Comparison of ENCODE assay signal across 16 cellular contexts in the genomic region with DNA sequence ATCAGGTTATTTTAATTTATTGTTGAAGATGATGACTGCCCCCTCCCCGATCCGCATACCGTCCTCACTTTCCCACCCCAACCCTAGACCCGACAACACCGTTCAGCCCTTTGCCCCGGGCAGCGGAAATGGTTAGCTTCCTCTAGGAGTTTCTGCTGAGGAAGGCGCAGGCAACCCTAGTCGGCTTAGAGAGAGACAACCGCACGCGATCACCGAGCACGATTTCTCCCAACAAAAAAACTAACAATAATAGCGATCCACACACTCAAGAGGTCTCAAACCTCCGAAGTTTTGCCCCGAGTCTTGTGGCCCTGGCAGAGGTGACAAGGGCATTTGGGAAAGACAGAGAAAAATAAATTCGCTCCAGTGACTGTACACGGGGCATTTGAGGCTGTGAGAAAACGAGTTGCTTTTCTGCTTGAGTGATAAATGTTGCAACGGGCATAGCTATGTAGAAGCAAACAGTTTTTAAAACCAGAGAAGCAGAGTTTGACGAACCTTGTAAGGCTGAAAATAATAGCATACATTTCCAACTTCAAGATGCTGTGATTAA. TPM values are rescaled to one million over a fixed set of nuclear protein-coding genes. Genes with fewer than 3 reads are reported as not detected.
DNase-seq lines count a peak whose midpoint lies in the region; ATAC-seq, FAIRE-seq and TF ChIP-seq lines count a peak whose summit lies in the region.
"Had no signal": no experiment of that assay in that cellular context is flagged by ENCODE, and none has a peak within 500 bp of the region (broad histone marks: within the 10 kb centered on the region; RNA-seq: fewer than 3 reads in every experiment).

No MANE protein-coding gene starts in this region.

- no peak overlapping the region for H3K27ac ChIP-seq in HUES64 (ENCODE audit: low read depth, low read length)
- H3K27ac ChIP-seq in trophoblast cell (ENCODE audit: low read depth, low read length), result no peak overlapping the region
- H3K27ac ChIP-seq in right lobe of liver, result no peak overlapping the region
- H3K27ac ChIP-seq: parathyroid adenoma, SJSA1 had no signal

- no peak overlapping the region for H3K4me3 Mint-ChIP-seq in T-helper 1 cell treated with Interleukin-12 subunit alpha and Interleukin-12 subunit beta and Interleukin-4 antibody, amounts not matched to agents 30 μg/mL and 1 μg/mL, for 36 hours

- TF ChIP-seq POLR2A in right lobe of liver (IDR thresholded peaks at IDR 0.05), result no peak

- no peak overlapping the region for H2AK5ac ChIP-seq in trophoblast cell (ENCODE audit: low read length)

- no peak overlapping the region for H3K9ac ChIP-seq in HUES64 (ENCODE audit: low read depth, low read length)
- no peak overlapping the region for H3K9ac ChIP-seq in trophoblast cell (ENCODE audit: low read length)
- H3K9ac ChIP-seq: parathyroid adenoma had no signal

- no peak overlapping the region for H4K8ac ChIP-seq in trophoblast cell (ENCODE audit: low read depth, low read length)

- H3K4me1 ChIP-seq in HUES64 (ENCODE audit: insufficient read depth, low read length), result peaks cover 59% of the 10 kb centered on the region
- peaks cover 2 to 5% of the 10 kb centered on the region in 2 experiments for H3K4me1 ChIP-seq in trophoblast cell (ENCODE audit: control insufficient read depth in 1 of 2, insufficient read depth in 2 of 2, low read length in 2 of 2)
- H3K4me1 ChIP-seq in right lobe of liver, result peaks cover 0 to 24% (median 3%) of the 10 kb centered on the region in 4 donors
- H3K4me1 ChIP-seq: parathyroid adenoma had no signal

- DNase-seq in T-helper 1 cell (no peak), dermis blood vessel endothelial cell (peak; percentile 17), trophoblast cell (no peak), right lobe of liver (no peak), HTR-8/SVneo (ENCODE audit: insufficient read length, low spot score) (no peak)
- DNase-seq: left ventricle myocardium superior; NCI-H1092 treated with DMSO at 0.1 percent for 48 hours; NCI-H510A treated with DMSO at 0.1 percent for 48 hours; stimulated activated CD4-positive, alpha-beta T cell treated with anti-CD3 and anti-CD28 coated beads, Interleukin-2, amount 100 ng/mL, for 24 hours had no signal

- H3K4me3 ChIP-seq in HUES64 (ENCODE audit: low read length) (peak overlapping the region; percentile 38; the same call in 1 of the 2 replicates), trophoblast cell (ENCODE audit: low read depth, low read length) (no peak overlapping the region), right lobe of liver (no peak overlapping the region)
- H3K4me3 ChIP-seq: SJSA1 had no signal

- intact Hi-C loops in right lobe of liver (cut with DNase I), result no loop called here

- H2AFZ ChIP-seq in trophoblast cell (ENCODE audit: insufficient read depth, low read length, poor library complexity), result no peak overlapping the region
- H2AFZ ChIP-seq: parathyroid adenoma had no signal

- H2BK5ac ChIP-seq in trophoblast cell (ENCODE audit: low read depth, low read length, poor library complexity), result no peak overlapping the region

- H3K36me3 Mint-ChIP-seq in T-helper 1 cell treated with Interleukin-12 subunit alpha and Interleukin-12 subunit beta and Interleukin-4 antibody, amounts not matched to agents 30 μg/mL and 1 μg/mL, for 36 hours (ENCODE audit: low read depth), result no peaks in the 10 kb centered on the region

- H3K79me1 ChIP-seq in trophoblast cell (ENCODE audit: low read length), result no peaks in the 10 kb centered on the region

- ATAC-seq in HG03565 (IDR thresholded peaks at IDR 0.05; ENCODE audit: unreplicated experiment) (no peak), right lobe of liver (no peak)
- ATAC-seq: left ventricle myocardium superior had no signal

- H3K4ac ChIP-seq in trophoblast cell (ENCODE audit: low read depth, low read length), result no peak overlapping the region

- H3K9me3 ChIP-seq in HUES64 (ENCODE audit: insufficient read depth, low read depth, low read length), result no peaks in the 10 kb centered on the region
- peaks cover 4% of the 10 kb centered on the region for H3K9me3 ChIP-seq in trophoblast cell (ENCODE audit: insufficient read depth, low read depth, low read length)
- no peaks in the 10 kb centered on the region for H3K9me3 ChIP-seq in right lobe of liver
- H3K9me3 ChIP-seq: SJSA1 had no signal

- no peak overlapping the region for H3K23ac ChIP-seq in trophoblast cell (ENCODE audit: low read length)

- H3K4me2 ChIP-seq in trophoblast cell (ENCODE audit: low read length), result peak overlapping the region; percentile 18

- peaks cover 6% of the 10 kb centered on the region for H3K4me1 Mint-ChIP-seq in T-helper 1 cell treated with Interleukin-12 subunit alpha and Interleukin-12 subunit beta and Interleukin-4 antibody, amounts not matched to agents 30 μg/mL and 1 μg/mL, for 36 hours (ENCODE audit: low read depth)

- no peak overlapping the region for H4K91ac ChIP-seq in trophoblast cell (ENCODE audit: low read depth, low read length)

- H4K12ac ChIP-seq in trophoblast cell (ENCODE audit: low read depth, low read length), result no peak overlapping the region

- no peak overlapping the region for H3K18ac ChIP-seq in trophoblast cell (ENCODE audit: low read length)

- H2BK12ac ChIP-seq in trophoblast cell (ENCODE audit: low read length), result no peak overlapping the region

- peak overlapping the region; percentile 15 for H3K27ac Mint-ChIP-seq in T-helper 1 cell treated with Interleukin-12 subunit alpha and Interleukin-12 subunit beta and Interleukin-4 antibody, amounts not matched to agents 30 μg/mL and 1 μg/mL, for 36 hours

- no peaks in the 10 kb centered on the region for H3K79me2 ChIP-seq in trophoblast cell (ENCODE audit: control insufficient read depth, insufficient read depth, low read length, poor library complexity)
- H3K79me2 ChIP-seq: parathyroid adenoma had no signal

- peaks cover 100% of the 10 kb centered on the region for H3K27me3 ChIP-seq in HUES64 (ENCODE audit: insufficient read depth, low read length)
- H3K27me3 ChIP-seq in trophoblast cell (ENCODE audit: insufficient read depth, low read length), result peaks cover 87% of the 10 kb centered on the region
- H3K27me3 ChIP-seq in right lobe of liver, result peaks cover 15 to 66% of the 10 kb centered on the region in 2 donors

- TF ChIP-seq CTCF in right lobe of liver (IDR thresholded peaks at IDR 0.05), result no peak

- no peaks in the 10 kb centered on the region for H3K9me3 Mint-ChIP-seq in T-helper 1 cell treated with Interleukin-12 subunit alpha and Interleukin-12 subunit beta and Interleukin-4 antibody, amounts not matched to agents 30 μg/mL and 1 μg/mL, for 36 hours

- FAIRE-seq in HTR-8/SVneo (lab: Jason Lieb, UNC), result no peak

- WGBS in HUES64, result under 1% methylated on average over 21 of the region's 22 CpGs
- WGBS in trophoblast cell (ENCODE audit: extremely low coverage, insufficient coverage, insufficient read length), result no CpG with 5 or more reads among the region's 22 CpGs
- 3% methylated on average over 18 of the region's 22 CpGs for WGBS in right lobe of liver (ENCODE audit: insufficient coverage, low coverage, low lambda C conversion rate, missing lambda C conversion rate)

- H2BK120ac ChIP-seq in trophoblast cell (ENCODE audit: insufficient read depth, low read length, poor library complexity), result no peak overlapping the region

- H3K14ac ChIP-seq in trophoblast cell (ENCODE audit: low read length), result no peak overlapping the region

- peaks cover 87% of the 10 kb centered on the region for H3K27me3 Mint-ChIP-seq in T-helper 1 cell treated with Interleukin-12 subunit alpha and Interleukin-12 subunit beta and Interleukin-4 antibody, amounts not matched to agents 30 μg/mL and 1 μg/mL, for 36 hours (ENCODE audit: low read depth)

- H3K36me3 ChIP-seq in HUES64 (ENCODE audit: insufficient read depth, low read length) (no peaks in the 10 kb centered on the region), trophoblast cell (ENCODE audit: control insufficient read depth in 1 of 2, insufficient read depth in 2 of 2, low read length in 2 of 2) (no peaks in the 10 kb centered on the region), right lobe of liver (no peaks in the 10 kb centered on the region)
- H3K36me3 ChIP-seq: SJSA1 had no signal

RNA-seq across cellular contexts. Expression of a gene that starts 11.2 kb away (rescaled TPM):
- polyA plus RNA-seq in HUES64 (2013, experiment 1 of 2), result 0.25 TPM
- not detected for polyA plus RNA-seq in HUES64 (2013, experiment 2 of 2)
- total RNA-seq in dermis blood vessel endothelial cell (not detected in 2 replicates), right lobe of liver (not detected)
- polyA plus RNA-seq in trophoblast cell (2013), result not detected in 2 replicates
- total RNA-seq: A172, dermis microvascular lymphatic vessel endothelial cell, left ventricle myocardium superior, SJSA1 had no signal
